8 cellular contexts compared by ENCODE assay signal in genomic region chr14:30621954-30622830, GRCh38. TPM values are rescaled to one million over a fixed set of nuclear protein-coding genes. Genes with fewer than 3 reads are reported as not detected.
DNase-seq lines count a peak whose midpoint lies in the region; ATAC-seq and TF ChIP-seq lines count a peak whose summit lies in the region.

A gene with protein sequence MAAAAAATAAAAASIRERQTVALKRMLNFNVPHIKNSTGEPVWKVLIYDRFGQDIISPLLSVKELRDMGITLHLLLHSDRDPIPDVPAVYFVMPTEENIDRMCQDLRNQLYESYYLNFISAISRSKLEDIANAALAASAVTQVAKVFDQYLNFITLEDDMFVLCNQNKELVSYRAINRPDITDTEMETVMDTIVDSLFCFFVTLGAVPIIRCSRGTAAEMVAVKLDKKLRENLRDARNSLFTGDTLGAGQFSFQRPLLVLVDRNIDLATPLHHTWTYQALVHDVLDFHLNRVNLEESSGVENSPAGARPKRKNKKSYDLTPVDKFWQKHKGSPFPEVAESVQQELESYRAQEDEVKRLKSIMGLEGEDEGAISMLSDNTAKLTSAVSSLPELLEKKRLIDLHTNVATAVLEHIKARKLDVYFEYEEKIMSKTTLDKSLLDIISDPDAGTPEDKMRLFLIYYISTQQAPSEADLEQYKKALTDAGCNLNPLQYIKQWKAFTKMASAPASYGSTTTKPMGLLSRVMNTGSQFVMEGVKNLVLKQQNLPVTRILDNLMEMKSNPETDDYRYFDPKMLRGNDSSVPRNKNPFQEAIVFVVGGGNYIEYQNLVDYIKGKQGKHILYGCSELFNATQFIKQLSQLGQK (plus strand): TSS chr14:30622319. CDS start chr14:30622339, 20 bp downstream.

- H3K4me3 ChIP-seq in BE2C (ENCODE audit: low read depth, low read length) = peak within 1 kb of the TSS; percentile 98

- peaks cover 18% of the 10 kb centered on the region for H3K36me3 Mint-ChIP-seq in activated CD4-positive, alpha-beta T cell treated with anti-CD3 and anti-CD28 coated beads, Interleukin-2, amount 10 ng/mL, durations not matched to agents 7 days and 5 days (ENCODE audit: low read depth)

- no peaks in the 10 kb centered on the region for H3K4me1 ChIP-seq in BE2C

- no peaks in the 10 kb centered on the region for H3K9me3 ChIP-seq in BE2C

- H3K27ac Mint-ChIP-seq in activated CD4-positive, alpha-beta T cell treated with anti-CD3 and anti-CD28 coated beads, Interleukin-2, amount 10 ng/mL, durations not matched to agents 7 days and 5 days = peak within 1 kb of the TSS; percentile 96

- POLR2A ChIA-PET in activated CD4-positive, alpha-beta T cell treated with anti-CD3 and anti-CD28 coated beads, Interleukin-2, amount 10 ng/mL, durations not matched to agents 7 days and 5 days (lab: Charles Lee) = interaction anchor here (0.7 to 0.8 kb wide), 2 partner anchors 76 to 404 kb away, joined by 3 read pairs; partner anchors contain the start of genes AP4S1 and STRN3

- no peak for TF ChIP-seq CTCF in BE2C (IDR thresholded peaks at IDR 0.05; ENCODE audit: low read depth, low read length)

- DNase-seq in BE2C (peak; percentile 96), GM19240 (ENCODE audit: insufficient read length, low spot score) (peak; percentile 59), NCI-H526 treated with DMSO at 0.1 percent for 48 hours (lab: John Stamatoyannopoulos, UW) (peak; percentile 87), cortex of kidney (lab: John Stamatoyannopoulos, UW) (peak; percentile 41), left colon (peak; percentile 95 to 99)
- peak; percentile 95 for DNase-seq in activated CD4-positive, alpha-beta T cell treated with anti-CD3 and anti-CD28 coated beads, Interleukin-2, amount 10 ng/mL, durations not matched to agents 7 days and 5 days
- peak; percentile 94 for DNase-seq in stimulated activated CD4-positive, alpha-beta T cell treated with anti-CD3 and anti-CD28 coated beads, Interleukin-2, amount 100 ng/mL, for 24 hours

- peak; percentile 89 for ATAC-seq in HG03460 (IDR thresholded peaks at IDR 0.05; ENCODE audit: unreplicated experiment)
- ATAC-seq in left colon = peak; percentile 96

- H3K9me3 Mint-ChIP-seq in activated CD4-positive, alpha-beta T cell treated with anti-CD3 and anti-CD28 coated beads, Interleukin-2, amount 10 ng/mL, durations not matched to agents 7 days and 5 days = no peaks in the 10 kb centered on the region

- intact Hi-C loops in left colon (cut with DNase I, micrococcal nuclease) = no loop called here

- CTCF ChIA-PET in activated CD4-positive, alpha-beta T cell treated with anti-CD3 and anti-CD28 coated beads, Interleukin-2, amount 10 ng/mL, durations not matched to agents 7 days and 5 days (lab: Charles Lee) = interaction anchor here (0.5 to 1.7 kb wide), 8 partner anchors 8 to 541 kb away, joined by 3 to 4 read pairs (median 3); no protein-coding TSS in a partner anchor

- no peaks in the 10 kb centered on the region for H3K27me3 ChIP-seq in BE2C

- H3K4me1 Mint-ChIP-seq in activated CD4-positive, alpha-beta T cell treated with anti-CD3 and anti-CD28 coated beads, Interleukin-2, amount 10 ng/mL, durations not matched to agents 7 days and 5 days = peaks cover 31% of the 10 kb centered on the region

- H3K36me3 ChIP-seq in BE2C = no peaks in the 10 kb centered on the region; the same call in 1 of the 2 replicates

- H3K27me3 Mint-ChIP-seq in activated CD4-positive, alpha-beta T cell treated with anti-CD3 and anti-CD28 coated beads, Interleukin-2, amount 10 ng/mL, durations not matched to agents 7 days and 5 days = no peaks in the 10 kb centered on the region

- peak within 1 kb of the TSS; percentile 88 for H3K4me3 Mint-ChIP-seq in activated CD4-positive, alpha-beta T cell treated with anti-CD3 and anti-CD28 coated beads, Interleukin-2, amount 10 ng/mL, durations not matched to agents 7 days and 5 days

RNA-seq across cellular contexts. Expression of the gene that starts here (rescaled TPM):
- polyA plus RNA-seq in BE2C (2012; ENCODE audit: insufficient read depth, insufficient read length, low read depth) = 39.5 TPM
- total RNA-seq in activated CD4-positive, alpha-beta T cell treated with anti-CD3 and anti-CD28 coated beads, Interleukin-2, amount 10 ng/mL, durations not matched to agents 7 days and 5 days = 10 to 100 TPM; 59.2 to 61.7 TPM
- 10 to 100 TPM; 77.8 to 79.1 TPM for total RNA-seq in left colon

Comparison
In these comparisons a context has a peak if more than half of its experiments do, and no peak if none do; other contexts are left out.
1. Peak in every context shown above with its lines: DNase-seq, ATAC-seq and H3K4me3 ChIP-seq.
2. DNase-seq: peak in every context shown above with its lines; median percentile 97 in left colon; 96 in BE2C; 95 in activated CD4-positive, alpha-beta T cell treated with anti-CD3 and anti-CD28 coated beads, Interleukin-2, amount 10 ng/mL, durations not matched to agents 7 days and 5 days; 94 in stimulated activated CD4-positive, alpha-beta T cell treated with anti-CD3 and anti-CD28 coated beads, Interleukin-2, amount 100 ng/mL, for 24 hours; 87 in NCI-H526 treated with DMSO at 0.1 percent for 48 hours; 59 in GM19240; 41 in cortex of kidney.